In the genomic region with DNA sequence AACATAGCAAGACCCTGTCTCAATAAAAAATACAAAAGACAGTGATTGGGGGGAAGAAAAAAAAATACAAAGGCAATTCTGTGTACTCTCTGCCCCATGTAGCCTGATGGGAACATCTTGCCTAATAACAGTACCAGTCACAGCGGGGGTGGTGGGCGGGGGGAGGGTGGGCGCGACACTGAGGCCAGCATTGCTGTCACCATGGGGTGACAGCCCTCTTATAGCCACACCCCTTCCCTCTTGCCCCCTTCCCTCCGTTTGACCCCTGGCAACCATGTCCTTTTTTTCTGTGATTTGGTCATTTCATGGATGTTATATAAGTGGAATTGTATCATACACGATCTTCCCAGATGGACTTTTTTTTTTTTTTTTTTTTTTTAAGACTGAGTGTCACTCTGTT, we compare ENCODE assay signal across 21 cellular contexts.
"Had no signal": no experiment of that assay in that cellular context is flagged by ENCODE, and none has a peak within 500 bp of the region (broad histone marks: within the 10 kb centered on the region; RNA-seq: fewer than 3 reads in every experiment).

No MANE protein-coding gene starts in this region.

- DNase-seq: activated CD4-positive, CD25-positive, alpha-beta regulatory T cell treated with anti-CD3 and anti-CD28 coated beads, Interleukin-2, amount 50 U/mL, for 72 hours; esophagus squamous epithelium had no signal

- H3K9me3 ChIP-seq: adrenal gland, esophagus squamous epithelium, neutrophil, ovary, prostate gland, stomach, suprapubic skin, tibial nerve had no signal

- H3K27me3 Mint-ChIP-seq: activated CD4-positive, alpha-beta memory T cell treated with anti-CD3 and anti-CD28 coated beads for 36 hours; activated CD4-positive, alpha-beta T cell treated with anti-CD3 and anti-CD28 coated beads, Interleukin-2, amount 10 ng/mL, durations not matched to agents 24 days and 14 days; activated naive CD8-positive, alpha-beta T cell treated with anti-CD3 and anti-CD28 coated beads for 36 hours had no signal

- H3K27ac Mint-ChIP-seq: activated CD4-positive, alpha-beta memory T cell treated with anti-CD3 and anti-CD28 coated beads for 36 hours; activated CD4-positive, alpha-beta T cell treated with anti-CD3 and anti-CD28 coated beads, Interleukin-2, amount 10 ng/mL, durations not matched to agents 24 days and 14 days; activated naive CD4-positive, alpha-beta T cell treated with anti-CD3 and anti-CD28 coated beads for 36 hours; activated naive CD8-positive, alpha-beta T cell treated with anti-CD3 and anti-CD28 coated beads for 36 hours; activated T-helper 1 cell treated with anti-CD3 and anti-CD28 coated beads, Interleukin-12 subunit alpha, Interleukin-12 subunit beta, Interleukin-2, Interleukin-4 antibody, amounts not matched to agents 30 ng/mL and 10 ng/mL and 1 ng/mL, durations not matched to agents 14 hours and 24 hours and 36 hours; dendritic cell treated with granulocyte-macrophage colony-stimulating factor and Interleukin-4, amounts not matched to agents 40 ng/mL and 50 ng/mL, for 4 days; naive B cell; nephron progenitor cell; stimulated activated naive B cell treated with anti-CD40 and anti-IgM and Interleukin-4, amounts not matched to agents 10 μg/mL and 1 μg/mL and 100 μg/mL, for 72 hours; T-helper 1 cell treated with Interleukin-12 subunit alpha and Interleukin-12 subunit beta and Interleukin-4 antibody, amounts not matched to agents 30 μg/mL and 1 μg/mL, for 36 hours had no signal

- H3K4me3 Mint-ChIP-seq: activated CD4-positive, alpha-beta memory T cell treated with anti-CD3 and anti-CD28 coated beads for 36 hours; activated CD4-positive, alpha-beta T cell treated with anti-CD3 and anti-CD28 coated beads, Interleukin-2, amount 10 ng/mL, durations not matched to agents 24 days and 14 days; activated naive CD4-positive, alpha-beta T cell treated with anti-CD3 and anti-CD28 coated beads for 36 hours; activated naive CD8-positive, alpha-beta T cell treated with anti-CD3 and anti-CD28 coated beads for 36 hours; activated T-helper 1 cell treated with anti-CD3 and anti-CD28 coated beads, Interleukin-12 subunit alpha, Interleukin-12 subunit beta, Interleukin-2, Interleukin-4 antibody, amounts not matched to agents 30 ng/mL and 10 ng/mL and 1 ng/mL, durations not matched to agents 14 hours and 24 hours and 36 hours; dendritic cell treated with granulocyte-macrophage colony-stimulating factor and Interleukin-4, amounts not matched to agents 40 ng/mL and 50 ng/mL, for 4 days; naive B cell; nephron progenitor cell; stimulated activated naive B cell treated with anti-CD40 and anti-IgM and Interleukin-4, amounts not matched to agents 10 μg/mL and 1 μg/mL and 100 μg/mL, for 72 hours; T-helper 1 cell treated with Interleukin-12 subunit alpha and Interleukin-12 subunit beta and Interleukin-4 antibody, amounts not matched to agents 30 μg/mL and 1 μg/mL, for 36 hours had no signal

- H3K4me1 ChIP-seq: adrenal gland, prostate gland, stomach, suprapubic skin, tibial nerve had no signal

- H3K4me3 ChIP-seq: adrenal gland, esophagus squamous epithelium, ovary, prostate gland, smooth muscle cell, stomach, suprapubic skin, tibial nerve had no signal

- H3K27me3 ChIP-seq: adrenal gland, neutrophil, ovary, suprapubic skin had no signal

- H3K36me3 ChIP-seq: adrenal gland, esophagus squamous epithelium, neutrophil, ovary, prostate gland, stomach, suprapubic skin, tibial nerve had no signal

- H3K27ac ChIP-seq: adrenal gland, epithelial cell of prostate, esophagus squamous epithelium, neutrophil, ovary, prostate gland, stomach, suprapubic skin, tibial nerve had no signal

- H3K4me1 Mint-ChIP-seq: activated naive CD8-positive, alpha-beta T cell treated with anti-CD3 and anti-CD28 coated beads for 36 hours; naive B cell; stimulated activated naive B cell treated with anti-CD40 and anti-IgM and Interleukin-4, amounts not matched to agents 10 μg/mL and 1 μg/mL and 100 μg/mL, for 72 hours had no signal

- H3K36me3 Mint-ChIP-seq: activated CD4-positive, alpha-beta memory T cell treated with anti-CD3 and anti-CD28 coated beads for 36 hours; activated naive CD8-positive, alpha-beta T cell treated with anti-CD3 and anti-CD28 coated beads for 36 hours; naive B cell; stimulated activated naive B cell treated with anti-CD40 and anti-IgM and Interleukin-4, amounts not matched to agents 10 μg/mL and 1 μg/mL and 100 μg/mL, for 72 hours had no signal

- H3K9me3 Mint-ChIP-seq: activated CD4-positive, alpha-beta memory T cell treated with anti-CD3 and anti-CD28 coated beads for 36 hours; activated CD4-positive, alpha-beta T cell treated with anti-CD3 and anti-CD28 coated beads, Interleukin-2, amount 10 ng/mL, durations not matched to agents 24 days and 14 days; activated naive CD4-positive, alpha-beta T cell treated with anti-CD3 and anti-CD28 coated beads for 36 hours; activated naive CD8-positive, alpha-beta T cell treated with anti-CD3 and anti-CD28 coated beads for 36 hours; activated T-helper 1 cell treated with anti-CD3 and anti-CD28 coated beads, Interleukin-12 subunit alpha, Interleukin-12 subunit beta, Interleukin-2, Interleukin-4 antibody, amounts not matched to agents 30 ng/mL and 10 ng/mL and 1 ng/mL, durations not matched to agents 14 hours and 24 hours and 36 hours; dendritic cell treated with granulocyte-macrophage colony-stimulating factor and Interleukin-4, amounts not matched to agents 40 ng/mL and 50 ng/mL, for 4 days; naive B cell; nephron progenitor cell; stimulated activated naive B cell treated with anti-CD40 and anti-IgM and Interleukin-4, amounts not matched to agents 10 μg/mL and 1 μg/mL and 100 μg/mL, for 72 hours; T-helper 1 cell treated with Interleukin-12 subunit alpha and Interleukin-12 subunit beta and Interleukin-4 antibody, amounts not matched to agents 30 μg/mL and 1 μg/mL, for 36 hours had no signal
